ENCODE assay signal across 19 cellular contexts in genomic region chr5:76861616-76862015, GRCh38. TPM values are rescaled to one million over a fixed set of nuclear protein-coding genes. Genes with fewer than 3 reads are reported as not detected.
A peak's percentile ranks its signal among the peaks of the same experiment; 100 is the strongest.
DNase-seq lines count a peak whose midpoint lies in the region; ATAC-seq and TF ChIP-seq lines count a peak whose summit lies in the region.
"Had no signal": no experiment of that assay in that cellular context is flagged by ENCODE, and none has a peak within 500 bp of the region (broad histone marks: within the 10 kb centered on the region; RNA-seq: fewer than 3 reads in every experiment).

No MANE protein-coding gene starts in this region.

- H3K27me3 Mint-ChIP-seq in activated CD8-positive, alpha-beta T cell treated with anti-CD3 and anti-CD28 coated beads, Interleukin-2, amount 10 ng/mL, durations not matched to agents 7 days and 5 days (ENCODE audit: low read depth), result no peaks in the 10 kb centered on the region
- H3K27me3 Mint-ChIP-seq: CD4-positive, CD25-positive, alpha-beta regulatory T cell had no signal

- TF ChIP-seq CTCF in LNCaP clone FGC (IDR thresholded peaks at IDR 0.05; ENCODE audit: control insufficient read depth, extremely low read depth, insufficient read depth), result no peak
- TF ChIP-seq CTCF in choroid plexus epithelial cell (conservative IDR thresholded peaks at IDR 0.05; ENCODE audit: low read depth, low read length), result no peak

- peaks cover 2% of the 10 kb centered on the region for H3K9me3 Mint-ChIP-seq in activated CD8-positive, alpha-beta T cell treated with anti-CD3 and anti-CD28 coated beads, Interleukin-2, amount 10 ng/mL, durations not matched to agents 7 days and 5 days (ENCODE audit: insufficient read depth)
- H3K9me3 Mint-ChIP-seq: CD4-positive, CD25-positive, alpha-beta regulatory T cell had no signal

- H3K4me1 Mint-ChIP-seq in activated CD8-positive, alpha-beta T cell treated with anti-CD3 and anti-CD28 coated beads, Interleukin-2, amount 10 ng/mL, durations not matched to agents 7 days and 5 days (ENCODE audit: low read depth), result peaks cover 5% of the 10 kb centered on the region

- ATAC-seq in HG03354 (IDR thresholded peaks at IDR 0.05; ENCODE audit: poor library complexity, severe bottlenecking, unreplicated experiment) (no peak), GM19351 (IDR thresholded peaks at IDR 0.05; ENCODE audit: unreplicated experiment) (no peak)
- ATAC-seq in activated CD8-positive, alpha-beta T cell treated with anti-CD3 and anti-CD28 coated beads, Interleukin-2, amount 10 ng/mL, durations not matched to agents 7 days and 5 days, result no peak

- H3K27ac Mint-ChIP-seq in activated CD8-positive, alpha-beta T cell treated with anti-CD3 and anti-CD28 coated beads, Interleukin-2, amount 10 ng/mL, durations not matched to agents 7 days and 5 days, result no peak overlapping the region

- DNase-seq in AG08396 (ENCODE audit: low spot score), result peak; percentile 21
- peak; percentile 10 for DNase-seq in LNCaP clone FGC (ENCODE audit: low read depth)
- DNase-seq in choroid plexus epithelial cell (ENCODE audit: low read depth), result peak; percentile 42
- peak; percentile 19 for DNase-seq in hepatic stellate cell (ENCODE audit: low spot score)
- no peak for DNase-seq in substantia nigra (lab: John Stamatoyannopoulos, UW)
- DNase-seq in activated CD8-positive, alpha-beta T cell treated with anti-CD3 and anti-CD28 coated beads, Interleukin-2, amount 10 ng/mL, durations not matched to agents 7 days and 5 days, result no peak
- DNase-seq: CD4-positive, CD25-positive, alpha-beta regulatory T cell; DMS53; H9; NCI-H1417 treated with DMSO at 0.1 percent for 48 hours; NCI-H1930; NCI-H2171 treated with DMSO at 0.1 percent for 48 hours; NCI-H774; PC-9 had no signal

- CTCF ChIA-PET in activated CD8-positive, alpha-beta T cell treated with anti-CD3 and anti-CD28 coated beads, Interleukin-2, amount 10 ng/mL, durations not matched to agents 7 days and 5 days (lab: Charles Lee), result no interaction called here

- no peak overlapping the region for H3K27ac ChIP-seq in substantia nigra (ENCODE audit: low read depth, low read length, poor library complexity, severe bottlenecking)
- H3K27ac ChIP-seq: HL-60, PC-9, SJSA1 had no signal

- peaks cover 4% of the 10 kb centered on the region for H3K36me3 Mint-ChIP-seq in activated CD8-positive, alpha-beta T cell treated with anti-CD3 and anti-CD28 coated beads, Interleukin-2, amount 10 ng/mL, durations not matched to agents 7 days and 5 days (ENCODE audit: low read depth)
- H3K36me3 Mint-ChIP-seq: CD4-positive, CD25-positive, alpha-beta regulatory T cell had no signal

- POLR2A ChIA-PET in activated CD8-positive, alpha-beta T cell treated with anti-CD3 and anti-CD28 coated beads, Interleukin-2, amount 10 ng/mL, durations not matched to agents 7 days and 5 days (lab: Charles Lee), result no interaction called here

- no peak overlapping the region for H3K4me3 ChIP-seq in LNCaP clone FGC (ENCODE audit: low read depth, low read length)
- no peak overlapping the region for H3K4me3 ChIP-seq in choroid plexus epithelial cell (ENCODE audit: low read depth, low read length)
- H3K4me3 ChIP-seq: PC-9, SJSA1 had no signal

- no peak overlapping the region for H3K4me3 Mint-ChIP-seq in activated CD8-positive, alpha-beta T cell treated with anti-CD3 and anti-CD28 coated beads, Interleukin-2, amount 10 ng/mL, durations not matched to agents 7 days and 5 days
- H3K4me3 Mint-ChIP-seq: CD4-positive, CD25-positive, alpha-beta regulatory T cell; H9 had no signal

RNA-seq across cellular contexts. Expression of gene S100Z, which starts 11.8 kb away (rescaled TPM):
- total RNA-seq in activated CD8-positive, alpha-beta T cell treated with anti-CD3 and anti-CD28 coated beads, Interleukin-2, amount 10 ng/mL, durations not matched to agents 7 days and 5 days, result 1 to 10 TPM; 2.5 to 3.2 TPM
- total RNA-seq: H9, NCI-H460, PC-9 had no signal

RNA-seq across cellular contexts. Expression of gene F2RL1, which starts 42.8 kb away (rescaled TPM):
- total RNA-seq in activated CD8-positive, alpha-beta T cell treated with anti-CD3 and anti-CD28 coated beads, Interleukin-2, amount 10 ng/mL, durations not matched to agents 7 days and 5 days, result 1 to 10 TPM; 1.6 to 2.2 TPM

Comparison
In these comparisons a context has a peak if more than half of its experiments do, and no peak if none do; other contexts are left out.
1. DNase-seq: peak in AG08396 (single experiment), LNCaP clone FGC (single experiment), choroid plexus epithelial cell (single experiment) and hepatic stellate cell (single experiment); none in substantia nigra (0 of 49) and activated CD8-positive, alpha-beta T cell treated with anti-CD3 and anti-CD28 coated beads, Interleukin-2, amount 10 ng/mL, durations not matched to agents 7 days and 5 days (single experiment).